In the genomic region with DNA sequence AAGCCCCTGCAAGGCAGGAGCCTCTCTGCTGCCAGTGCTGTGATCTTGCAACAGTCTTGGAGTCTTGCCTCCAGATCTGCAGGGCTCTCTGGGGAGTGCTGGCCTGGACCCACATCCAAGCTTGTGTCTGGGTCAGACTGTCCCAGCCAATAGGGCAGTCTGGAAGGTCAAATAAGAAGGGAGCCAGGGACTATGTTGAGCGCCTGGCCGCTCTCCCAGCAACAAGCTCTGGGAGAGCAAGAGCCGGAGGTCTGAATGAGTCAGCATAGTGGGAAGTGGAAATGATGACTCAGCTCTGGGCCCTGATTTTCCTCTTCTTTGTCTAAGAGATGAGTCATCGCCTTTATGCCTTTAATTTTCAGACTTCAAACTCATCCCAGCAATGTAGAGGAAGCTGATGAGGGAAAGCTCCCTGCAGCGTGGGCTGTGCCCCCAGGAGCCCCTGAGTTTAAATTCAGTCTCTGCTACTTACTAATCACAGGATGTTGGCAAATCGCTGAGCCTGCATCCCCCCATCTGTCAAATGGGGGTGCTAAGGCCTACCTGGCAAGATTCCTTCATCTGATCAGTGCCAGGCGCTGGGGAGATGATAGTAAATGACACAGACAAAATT, we compare ENCODE assay signal across 1 cellular context.
TF ChIP-seq lines count a peak whose summit lies in the region.

No MANE protein-coding gene starts in this region.

TF ChIP-seq in GM23338, 12 proteins besides CTCF, POLR2A, EP300 and RAD21 (continued from another document):
- TF ChIP-seq, protein P1, sequence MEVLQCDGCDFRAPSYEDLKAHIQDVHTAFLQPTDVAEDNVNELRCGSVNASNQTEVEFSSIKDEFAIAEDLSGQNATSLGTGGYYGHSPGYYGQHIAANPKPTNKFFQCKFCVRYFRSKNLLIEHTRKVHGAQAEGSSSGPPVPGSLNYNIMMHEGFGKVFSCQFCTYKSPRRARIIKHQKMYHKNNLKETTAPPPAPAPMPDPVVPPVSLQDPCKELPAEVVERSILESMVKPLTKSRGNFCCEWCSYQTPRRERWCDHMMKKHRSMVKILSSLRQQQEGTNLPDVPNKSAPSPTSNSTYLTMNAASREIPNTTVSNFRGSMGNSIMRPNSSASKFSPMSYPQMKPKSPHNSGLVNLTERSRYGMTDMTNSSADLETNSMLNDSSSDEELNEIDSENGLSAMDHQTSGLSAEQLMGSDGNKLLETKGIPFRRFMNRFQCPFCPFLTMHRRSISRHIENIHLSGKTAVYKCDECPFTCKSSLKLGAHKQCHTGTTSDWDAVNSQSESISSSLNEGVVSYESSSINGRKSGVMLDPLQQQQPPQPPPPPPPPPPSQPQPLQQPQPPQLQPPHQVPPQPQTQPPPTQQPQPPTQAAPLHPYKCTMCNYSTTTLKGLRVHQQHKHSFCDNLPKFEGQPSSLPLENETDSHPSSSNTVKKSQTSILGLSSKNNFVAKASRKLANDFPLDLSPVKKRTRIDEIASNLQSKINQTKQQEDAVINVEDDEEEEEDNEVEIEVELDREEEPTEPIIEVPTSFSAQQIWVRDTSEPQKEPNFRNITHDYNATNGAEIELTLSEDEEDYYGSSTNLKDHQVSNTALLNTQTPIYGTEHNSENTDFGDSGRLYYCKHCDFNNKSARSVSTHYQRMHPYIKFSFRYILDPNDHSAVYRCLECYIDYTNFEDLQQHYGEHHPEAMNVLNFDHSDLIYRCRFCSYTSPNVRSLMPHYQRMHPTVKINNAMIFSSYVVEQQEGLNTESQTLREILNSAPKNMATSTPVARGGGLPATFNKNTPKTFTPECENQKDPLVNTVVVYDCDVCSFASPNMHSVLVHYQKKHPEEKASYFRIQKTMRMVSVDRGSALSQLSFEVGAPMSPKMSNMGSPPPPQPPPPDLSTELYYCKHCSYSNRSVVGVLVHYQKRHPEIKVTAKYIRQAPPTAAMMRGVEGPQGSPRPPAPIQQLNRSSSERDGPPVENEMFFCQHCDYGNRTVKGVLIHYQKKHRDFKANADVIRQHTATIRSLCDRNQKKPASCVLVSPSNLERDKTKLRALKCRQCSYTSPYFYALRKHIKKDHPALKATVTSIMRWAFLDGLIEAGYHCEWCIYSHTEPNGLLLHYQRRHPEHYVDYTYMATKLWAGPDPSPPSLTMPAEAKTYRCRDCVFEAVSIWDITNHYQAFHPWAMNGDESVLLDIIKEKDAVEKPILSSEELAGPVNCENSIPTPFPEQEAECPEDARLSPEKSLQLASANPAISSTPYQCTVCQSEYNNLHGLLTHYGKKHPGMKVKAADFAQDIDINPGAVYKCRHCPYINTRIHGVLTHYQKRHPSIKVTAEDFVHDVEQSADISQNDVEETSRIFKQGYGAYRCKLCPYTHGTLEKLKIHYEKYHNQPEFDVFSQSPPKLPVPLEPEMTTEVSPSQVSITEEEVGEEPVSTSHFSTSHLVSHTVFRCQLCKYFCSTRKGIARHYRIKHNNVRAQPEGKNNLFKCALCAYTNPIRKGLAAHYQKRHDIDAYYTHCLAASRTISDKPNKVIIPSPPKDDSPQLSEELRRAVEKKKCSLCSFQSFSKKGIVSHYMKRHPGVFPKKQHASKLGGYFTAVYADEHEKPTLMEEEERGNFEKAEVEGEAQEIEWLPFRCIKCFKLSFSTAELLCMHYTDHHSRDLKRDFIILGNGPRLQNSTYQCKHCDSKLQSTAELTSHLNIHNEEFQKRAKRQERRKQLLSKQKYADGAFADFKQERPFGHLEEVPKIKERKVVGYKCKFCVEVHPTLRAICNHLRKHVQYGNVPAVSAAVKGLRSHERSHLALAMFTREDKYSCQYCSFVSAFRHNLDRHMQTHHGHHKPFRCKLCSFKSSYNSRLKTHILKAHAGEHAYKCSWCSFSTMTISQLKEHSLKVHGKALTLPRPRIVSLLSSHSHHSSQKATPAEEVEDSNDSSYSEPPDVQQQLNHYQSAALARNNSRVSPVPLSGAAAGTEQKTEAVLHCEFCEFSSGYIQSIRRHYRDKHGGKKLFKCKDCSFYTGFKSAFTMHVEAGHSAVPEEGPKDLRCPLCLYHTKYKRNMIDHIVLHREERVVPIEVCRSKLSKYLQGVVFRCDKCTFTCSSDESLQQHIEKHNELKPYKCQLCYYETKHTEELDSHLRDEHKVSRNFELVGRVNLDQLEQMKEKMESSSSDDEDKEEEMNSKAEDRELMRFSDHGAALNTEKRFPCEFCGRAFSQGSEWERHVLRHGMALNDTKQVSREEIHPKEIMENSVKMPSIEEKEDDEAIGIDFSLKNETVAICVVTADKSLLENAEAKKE (CRISPR knock-in tag; IDR thresholded peaks at IDR 0.05): no peak
- peak; percentile 14; the same call in 1 of the 2 replicates for TF ChIP-seq NANOG (IDR thresholded peaks at IDR 0.05; ENCODE audit: borderline replicate concordance)
- TF ChIP-seq ZNF114 (CRISPR knock-in tag; IDR thresholded peaks at IDR 0.05): no peak
TF ChIP-seq in GM23338: peak in this region for 1.
